ENCODE assay signal across 19 cellular contexts in the genomic region with DNA sequence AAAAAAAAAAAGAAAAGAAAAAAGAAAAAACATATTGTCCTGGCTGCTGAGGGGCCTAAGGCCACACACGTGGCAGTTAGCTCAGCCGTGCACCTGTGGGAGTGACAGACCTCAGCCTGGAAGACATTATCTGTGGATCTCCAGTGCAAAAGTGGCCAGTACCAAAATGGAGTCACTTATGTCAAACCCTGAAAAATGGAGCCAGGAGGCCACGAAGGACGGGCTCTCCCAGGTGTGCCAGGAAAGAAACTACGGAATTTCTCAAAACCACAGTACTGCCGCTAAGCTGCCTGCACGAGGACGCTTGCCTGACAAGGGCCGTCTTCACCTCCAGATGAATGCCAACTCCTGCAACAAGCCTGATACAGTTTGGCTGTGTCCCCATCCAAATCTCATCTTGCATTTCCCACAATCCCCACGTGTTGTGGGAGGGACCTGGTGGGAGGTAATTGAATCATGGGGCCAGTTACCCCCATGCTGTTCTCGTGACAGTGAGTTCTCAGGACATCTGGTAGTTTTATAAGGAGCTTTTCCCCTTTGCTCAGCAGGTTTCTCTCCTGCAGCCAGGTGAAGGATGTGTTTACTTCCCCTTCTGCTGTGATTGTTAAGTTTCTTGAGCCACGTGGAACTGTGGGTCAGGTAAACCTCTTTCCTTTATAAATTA. TPM values are rescaled to one million over a fixed set of nuclear protein-coding genes. Genes with fewer than 3 reads are reported as not detected.
DNase-seq lines count a peak whose midpoint lies in the region; ATAC-seq and TF ChIP-seq lines count a peak whose summit lies in the region.
"Had no signal": no experiment of that assay in that cellular context is flagged by ENCODE, and none has a peak within 500 bp of the region (broad histone marks: within the 10 kb centered on the region; RNA-seq: fewer than 3 reads in every experiment).

No MANE protein-coding gene starts in this region.

- DNase-seq in NCI-H82 (lab: John Stamatoyannopoulos, UW) = peak; percentile 85
- peak; percentile 16 for DNase-seq in colonic mucosa
- DNase-seq in DMS153 (lab: John Stamatoyannopoulos, UW) = no peak
- DNase-seq: ACHN, DMS79, NCI-H1092 treated with DMSO at 0.1 percent for 48 hours, NCI-H1694, NCI-H2227 treated with DMSO at 0.1 percent for 48 hours, NCI-H524 treated with DMSO at 0.1 percent for 48 hours, SW 1271 had no signal

- H3K27me3 ChIP-seq in colonic mucosa = no peaks in the 10 kb centered on the region
- no peaks in the 10 kb centered on the region for H3K27me3 ChIP-seq in parathyroid adenoma (ENCODE audit: control insufficient read depth, insufficient read depth, low read length)
- H3K27me3 ChIP-seq: SJCRH30 had no signal

- H3K4me3 ChIP-seq in HEK293 (ENCODE audit: low read depth, low read length) (no peak overlapping the region), colonic mucosa (no peak overlapping the region), parathyroid adenoma (ENCODE audit: low read depth, low read length) (peak overlapping the region; percentile 13)
- H3K4me3 ChIP-seq: HAP-1, SJCRH30 had no signal

- ATAC-seq in GM18519 (IDR thresholded peaks at IDR 0.05; ENCODE audit: low FRiP score, unreplicated experiment) = no peak
- ATAC-seq in HG03045 (IDR thresholded peaks at IDR 0.05; ENCODE audit: unreplicated experiment) = no peak
- ATAC-seq: CD8-positive, alpha-beta T cell had no signal

- no peaks in the 10 kb centered on the region for H3K36me3 ChIP-seq in HEK293 (ENCODE audit: control insufficient read depth in 2 of 2, insufficient read depth in 1 of 2, low read length in 2 of 2)
- no peaks in the 10 kb centered on the region for H3K36me3 ChIP-seq in colonic mucosa
- no peaks in the 10 kb centered on the region for H3K36me3 ChIP-seq in parathyroid adenoma (ENCODE audit: control insufficient read depth, insufficient read depth, low read length)
- H3K36me3 ChIP-seq: HAP-1, SJCRH30 had no signal

- H3K4me2 ChIP-seq in parathyroid adenoma (ENCODE audit: low read length) = peak overlapping the region; percentile 50

- H3K27ac ChIP-seq in HEK293 (ENCODE audit: extremely low read depth, low read depth, low read length) = no peak overlapping the region
- H3K27ac ChIP-seq in colonic mucosa = no peak overlapping the region
- no peak overlapping the region for H3K27ac ChIP-seq in parathyroid adenoma
- H3K27ac ChIP-seq: HL-60, SJCRH30 had no signal

- POLR2A ChIA-PET in HEK293 (lab: Yijun Ruan, JAX) = no interaction called here

- H3K9me3 ChIP-seq in HEK293 (ENCODE audit: control insufficient read depth, insufficient read depth, low read depth, low read length) (no peaks in the 10 kb centered on the region), colonic mucosa (no peaks in the 10 kb centered on the region), parathyroid adenoma (ENCODE audit: control insufficient read depth, low read length) (no peaks in the 10 kb centered on the region)
- H3K9me3 ChIP-seq: HAP-1, SJCRH30 had no signal

- CTCF ChIA-PET in HEK293 (lab: Yijun Ruan, JAX) = interaction anchor here (0.9 kb wide), 1 partner anchor 13 kb away, joined by 6 read pairs; no protein-coding TSS in a partner anchor

- TF ChIP-seq CTCF in HEK293 (tag by site-specific recombination; IDR thresholded peaks at IDR 0.05) (no peak), colonic mucosa (IDR thresholded peaks at IDR 0.05) (no peak), parathyroid adenoma (IDR thresholded peaks at IDR 0.05) (no peak)

- H2AFZ ChIP-seq in parathyroid adenoma = no peak overlapping the region

- H3K9ac ChIP-seq in colonic mucosa (ENCODE audit: low read depth in 2 of 2, low read length in 2 of 2) (no peak overlapping the region), parathyroid adenoma (no peak overlapping the region)

- H3K79me2 ChIP-seq in parathyroid adenoma = no peaks in the 10 kb centered on the region

- intact Hi-C loops in colonic mucosa (cut with DNase I) = no loop called here

- H3K4me1 ChIP-seq in HEK293 (ENCODE audit: control insufficient read depth, insufficient read depth, low read length) = 0 out of 2 replicates have a peak, but pooled peaks cover 3% of the 10 kb centered on the region
- H3K4me1 ChIP-seq in colonic mucosa = peaks cover 7% of the 10 kb centered on the region
- H3K4me1 ChIP-seq in parathyroid adenoma = no peaks in the 10 kb centered on the region

TF ChIP-seq in HEK293, 187 proteins besides CTCF, POLR2A, EP300 and RAD21:
- TF ChIP-seq ZNF76 (tag by site-specific recombination; IDR thresholded peaks at IDR 0.05; ENCODE audit: borderline replicate concordance, low read depth) = peak; percentile 47; the same call in 1 of the 2 replicates
- TF ChIP-seq ZNF391 (tag by site-specific recombination; IDR thresholded peaks at IDR 0.05; ENCODE audit: borderline replicate concordance, low read depth) = no peak
- TF ChIP-seq EGR2 (tag by site-specific recombination; IDR thresholded peaks at IDR 0.05; ENCODE audit: low read depth) = peak; percentile 68; the same call in 1 of the 2 replicates
- TF ChIP-seq GLIS1 (tag by site-specific recombination; IDR thresholded peaks at IDR 0.05) = peak; percentile 58
- TF ChIP-seq HOXC10 (CRISPR knock-in tag; IDR thresholded peaks at IDR 0.05) = no peak
- peak; percentile 87 for TF ChIP-seq ZIC2 (tag by site-specific recombination; IDR thresholded peaks at IDR 0.05)
- peak; percentile 85 for TF ChIP-seq ZFHX2 (tag by site-specific recombination; conservative IDR thresholded peaks at IDR 0.05)
- TF ChIP-seq, protein P1, sequence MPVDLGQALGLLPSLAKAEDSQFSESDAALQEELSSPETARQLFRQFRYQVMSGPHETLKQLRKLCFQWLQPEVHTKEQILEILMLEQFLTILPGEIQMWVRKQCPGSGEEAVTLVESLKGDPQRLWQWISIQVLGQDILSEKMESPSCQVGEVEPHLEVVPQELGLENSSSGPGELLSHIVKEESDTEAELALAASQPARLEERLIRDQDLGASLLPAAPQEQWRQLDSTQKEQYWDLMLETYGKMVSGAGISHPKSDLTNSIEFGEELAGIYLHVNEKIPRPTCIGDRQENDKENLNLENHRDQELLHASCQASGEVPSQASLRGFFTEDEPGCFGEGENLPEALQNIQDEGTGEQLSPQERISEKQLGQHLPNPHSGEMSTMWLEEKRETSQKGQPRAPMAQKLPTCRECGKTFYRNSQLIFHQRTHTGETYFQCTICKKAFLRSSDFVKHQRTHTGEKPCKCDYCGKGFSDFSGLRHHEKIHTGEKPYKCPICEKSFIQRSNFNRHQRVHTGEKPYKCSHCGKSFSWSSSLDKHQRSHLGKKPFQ (tag by site-specific recombination; IDR thresholded peaks at IDR 0.05) = no peak
- no peak for TF ChIP-seq ZNF140 (tag by site-specific recombination; IDR thresholded peaks at IDR 0.05)
- TF ChIP-seq ZXDB (tag by site-specific recombination; IDR thresholded peaks at IDR 0.05) = no peak
- no peak for TF ChIP-seq YY2 (tag by site-specific recombination; IDR thresholded peaks at IDR 0.05)
TF ChIP-seq in HEK293: peak in this region for 5.

RNA-seq across cellular contexts. Expression of gene MIB2, which starts 5.3 kb away (rescaled TPM):
- total RNA-seq in colonic mucosa = 100 to 1,000 TPM in 1 of 2 donors, 10 to 100 TPM in 1; 57.0 to 121 TPM

RNA-seq across cellular contexts. Expression of gene FNDC10, which starts 10.0 kb away (rescaled TPM):
- total RNA-seq in colonic mucosa = 1 to 10 TPM; 2.9 to 4.2 TPM

RNA-seq across cellular contexts. Expression of gene MMP23B, which starts 22.0 kb away (rescaled TPM):
- 1 to 10 TPM; 3.0 to 5.8 TPM for total RNA-seq in colonic mucosa
- total RNA-seq: M059J had no signal

RNA-seq across cellular contexts. Expression of gene SSU72, which starts 35.3 kb away (rescaled TPM):
- 100 to 1,000 TPM; 120 to 175 TPM for total RNA-seq in colonic mucosa

RNA-seq across cellular contexts. Expression of gene CDK11B, which starts 48.9 kb away (rescaled TPM):
- total RNA-seq in colonic mucosa = 10 to 100 TPM; 31.8 to 44.7 TPM
